Comparison of ENCODE assay signal across 28 cellular contexts in genomic region chr12:93875157-93875556, GRCh38.
"Had no signal": no experiment of that assay in that cellular context is flagged by ENCODE, and none has a peak within 500 bp of the region (broad histone marks: within the 10 kb centered on the region; RNA-seq: fewer than 3 reads in every experiment).

No MANE protein-coding gene starts in this region.

- H3K4me3 ChIP-seq: pancreas, psoas muscle, skin epidermis, smooth muscle cell, spleen, suprapubic skin, testis, tibial artery, transverse colon, upper lobe of right lung, uterus had no signal

- ATAC-seq: naive thymus-derived CD8-positive, alpha-beta T cell; natural killer cell treated with Interleukin-12 subunit alpha and Interleukin-12 subunit beta and Interleukin-15 and Interleukin-18, amount 100 ng/mL, for 72 hours; pancreas; psoas muscle; right cardiac atrium; sciatic nerve; stimulated activated memory B cell treated with anti-CD40 and anti-IgM and Interleukin-4, amounts not matched to agents 10 μg/mL and 1 μg/mL and 100 μg/mL, for 72 hours; stimulated activated naive CD8-positive, alpha-beta T cell treated with anti-CD3 and anti-CD28 coated beads, Interleukin-15, amount 100 ng/mL, for 72 hours; stimulated activated naive CD8-positive, alpha-beta T cell treated with anti-CD3 and anti-CD28 coated beads, Interleukin-15, Interleukin-2, amounts not matched to agents 100 U/mL and 50 U/mL, for 24 hours; upper lobe of right lung had no signal

- FAIRE-seq: pancreas had no signal

- H3K9me3 ChIP-seq: neutrophil, pancreas, testis had no signal

- H3K27ac ChIP-seq: neutrophil, pancreas, psoas muscle, skin epidermis, spleen, suprapubic skin, testis, tibial artery, transverse colon, upper lobe of right lung, uterus had no signal

- DNase-seq: naive thymus-derived CD8-positive, alpha-beta T cell; nephron progenitor cell; nucleus accumbens; pancreas; psoas muscle; right cardiac atrium; spleen; stimulated activated CD4-positive, alpha-beta T cell treated with anti-CD3 and anti-CD28 coated beads, Interleukin-12 subunit alpha, Interleukin-12 subunit beta, amount 100 ng/mL, for 4 hours; stimulated activated CD4-positive, alpha-beta T cell treated with anti-CD3 and anti-CD28 coated beads, Interleukin-1b, Interleukin-23, amount 100 ng/mL, for 48 hours; stimulated activated CD4-positive, alpha-beta T cell treated with anti-CD3 and anti-CD28 coated beads, Interleukin-4, amount 100 ng/mL, for 1 hour; stimulated activated CD4-positive, alpha-beta T cell treated with anti-CD3 and anti-CD28 coated beads, Interleukin-4, amount 100 ng/mL, for 4 hours; stimulated activated CD8-positive, alpha-beta memory T cell treated with anti-CD3 and anti-CD28 coated beads, Interleukin-4, amount 100 ng/mL, for 48 hours; stimulated activated naive CD4-positive, alpha-beta T cell; stimulated activated naive CD8-positive, alpha-beta T cell treated with anti-CD3 and anti-CD28 coated beads, Interleukin-15, amount 100 ng/mL, for 72 hours; stimulated activated naive CD8-positive, alpha-beta T cell treated with anti-CD3 and anti-CD28 coated beads, Interleukin-15, Interleukin-2, amounts not matched to agents 100 U/mL and 50 U/mL, for 24 hours; substantia nigra; testis; tibial artery; transverse colon; upper lobe of right lung; uterus had no signal

- H3K4me1 ChIP-seq: pancreas, suprapubic skin, testis, upper lobe of right lung, uterus had no signal

- H3K36me3 ChIP-seq: neutrophil, pancreas, suprapubic skin, tibial artery, transverse colon, upper lobe of right lung, uterus had no signal

- H3K4me2 ChIP-seq: smooth muscle cell had no signal

- H3K27me3 ChIP-seq: neutrophil, pancreas, spleen, suprapubic skin, testis, tibial artery, transverse colon, upper lobe of right lung, uterus had no signal
